In the genomic region with DNA sequence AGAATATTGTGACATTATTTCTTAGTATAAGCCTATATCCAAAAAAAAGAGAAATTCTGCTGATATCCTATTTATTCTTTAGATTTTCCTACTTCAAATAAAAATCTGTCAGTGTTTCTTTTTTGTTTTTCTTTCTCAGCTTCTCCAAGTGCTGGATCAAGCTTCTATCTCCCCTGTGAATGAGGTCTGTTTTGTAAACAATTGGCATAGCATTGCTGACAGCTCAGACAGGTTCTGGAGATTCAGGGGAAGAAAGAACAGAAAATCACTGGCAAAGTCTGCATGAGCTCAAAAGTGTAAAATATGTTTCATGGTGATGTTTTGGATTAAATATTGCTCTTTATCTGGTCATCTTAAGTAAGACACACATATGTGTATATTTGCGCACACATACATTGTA, we compare ENCODE assay signal across 35 cellular contexts.
"Had no signal": no experiment of that assay in that cellular context is flagged by ENCODE, and none has a peak within 500 bp of the region (broad histone marks: within the 10 kb centered on the region; RNA-seq: fewer than 3 reads in every experiment).

No MANE protein-coding gene starts in this region.

- H3K4me2 ChIP-seq: KMS-11 had no signal

- H3K27me3 ChIP-seq: MG63 had no signal

- H3K9ac ChIP-seq: KMS-11 had no signal

- H3K9me3 ChIP-seq: MG63 had no signal

- H3K27ac ChIP-seq: KMS-11 had no signal

- H3K4me3 ChIP-seq: MG63 had no signal

- H3K36me3 ChIP-seq: MG63 had no signal

- DNase-seq: Karpas-422, Kasumi-1, KG1, MG63, MM.1S, MV-4-11, NCI-H1048, NCI-H1092, NCI-H1092 treated with DMSO at 0.1 percent for 48 hours, NCI-H1105, NCI-H1105 treated with DMSO at 0.1 percent for 48 hours, NCI-H1417, NCI-H1417 treated with DMSO at 0.1 percent for 48 hours, NCI-H1436, NCI-H1436 treated with DMSO at 0.1 percent for 48 hours, NCI-H146, NCI-H1694, NCI-H1694 treated with DMSO at 0.1 percent for 48 hours, NCI-H187, NCI-H187 treated with DMSO at 0.1 percent for 48 hours, NCI-H1930, NCI-H2029, NCI-H2029 treated with DMSO at 0.1 percent for 48 hours, NCI-H2081, NCI-H2081 treated with DMSO at 0.1 percent for 48 hours, NCI-H2107, NCI-H2171, NCI-H2171 treated with DMSO at 0.1 percent for 48 hours, NCI-H2227 treated with DMSO at 0.1 percent for 48 hours, NCI-H226, NCI-H345, NCI-H446, NCI-H446 treated with DMSO at 0.1 percent for 48 hours, NCI-H510A had no signal
